ENCODE assay signal across 25 cellular contexts in the genomic region with DNA sequence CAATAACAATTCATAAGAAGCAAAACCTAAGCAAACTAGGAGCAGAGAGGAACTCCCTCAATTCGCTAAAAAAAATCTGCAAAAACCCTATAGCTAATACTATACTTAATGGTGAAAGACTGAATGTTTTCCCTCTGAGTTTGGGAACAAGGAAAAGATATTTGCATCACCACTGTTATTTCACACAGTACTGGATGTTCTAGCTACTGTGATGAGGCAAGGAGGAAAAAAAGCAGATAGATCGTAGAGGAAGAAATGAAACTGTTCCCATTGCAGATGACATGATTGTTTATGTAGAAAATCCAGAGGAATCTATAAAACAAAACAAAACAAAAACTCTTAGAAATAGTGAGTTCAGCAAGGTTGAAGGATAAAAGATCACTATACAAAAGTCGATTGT.
"Had no signal": no experiment of that assay in that cellular context is flagged by ENCODE, and none has a peak within 500 bp of the region (broad histone marks: within the 10 kb centered on the region; RNA-seq: fewer than 3 reads in every experiment).

No MANE protein-coding gene starts in this region.

- ATAC-seq: activated CD8-positive, alpha-beta T cell treated with anti-CD3 and anti-CD28 coated beads for 36 hours; activated T-cell treated with anti-CD3 and anti-CD28 coated beads, Interleukin-2, amount 50 U/mL, for 72 hours; activated T-helper 17 cell treated with anti-CD3 and anti-CD28 coated beads, Interleukin-2, amount 50 U/mL, for 72 hours; Panc1 had no signal

- H3K9ac ChIP-seq: KMS-11 had no signal

- H3K4me3 ChIP-seq: ascending aorta, cardiac muscle cell, SJCRH30, SK-N-MC had no signal

- H3K4me1 ChIP-seq: ascending aorta, SJCRH30 had no signal

- H3K27ac ChIP-seq: ascending aorta, cardiac muscle cell, KMS-11, SJCRH30, SK-N-MC had no signal

- H3K4me2 ChIP-seq: KMS-11 had no signal

- DNase-seq: activated CD4-positive, alpha-beta T cell treated with anti-CD3 and anti-CD28 coated beads, Interleukin-2, amount 10 ng/mL, durations not matched to agents 24 days and 14 days; activated CD4-positive, alpha-beta T cell treated with anti-CD3 and anti-CD28 coated beads, Interleukin-2, amount 50 U/mL, for 4 hours; activated CD8-positive, alpha-beta T cell treated with anti-CD3 and anti-CD28 coated beads for 36 hours; activated effector memory CD4-positive, alpha-beta T cell treated with anti-CD3 and anti-CD28 coated beads, Interleukin-2, amount 50 U/mL, for 16 hours; activated naive CD4-positive, alpha-beta T cell; activated naive CD4-positive, alpha-beta T cell treated with anti-CD3 and anti-CD28 coated beads, Interleukin-2, amount 50 U/mL, for 16 hours; activated naive CD8-positive, alpha-beta T cell treated with anti-CD3 and anti-CD28 coated beads for 36 hours; activated T-cell treated with anti-CD3 and anti-CD28 coated beads, Interleukin-2, amount 50 U/mL, for 1 hour; activated T-cell treated with anti-CD3 and anti-CD28 coated beads, Interleukin-2, amount 50 U/mL, for 72 hours; amygdala; NCI-H1092 treated with DMSO at 0.1 percent for 48 hours; NCI-H1417; NCI-H187 treated with DMSO at 0.1 percent for 48 hours; NCI-H2081; NCI-H345; NCI-H524 treated with DMSO at 0.1 percent for 48 hours; SHP77; SJCRH30; T1000 had no signal

- H3K27me3 ChIP-seq: ascending aorta, cardiac muscle cell, SJCRH30 had no signal

- H3K36me3 ChIP-seq: ascending aorta, cardiac muscle cell, SJCRH30 had no signal
